7 cellular contexts compared by ENCODE assay signal in genomic region chr2:223835701-223836532, GRCh38. TPM values are rescaled to one million over a fixed set of nuclear protein-coding genes. Genes with fewer than 3 reads are reported as not detected.
DNase-seq lines count a peak whose midpoint lies in the region; ATAC-seq and TF ChIP-seq lines count a peak whose summit lies in the region.

No MANE protein-coding gene starts in this region.

- WGBS in heart left ventricle, 4 donors = 80 to 91% (median 83%) methylated on average over 12 to 15 of the region's 15 CpGs

- H3K4me3 Mint-ChIP-seq in stimulated activated naive CD8-positive, alpha-beta T cell treated with anti-CD3 and anti-CD28 coated beads, Interleukin-15, amount 100 ng/mL, for 72 hours = peak overlapping the region; percentile 90 to 91

- TF ChIP-seq POLR2A in GM18505 (IDR thresholded peaks at IDR 0.05; ENCODE audit: borderline replicate concordance, extremely low read depth, insufficient read depth, insufficient read length) (peak; percentile 66), heart left ventricle (IDR thresholded peaks at IDR 0.05) (no peak)

- peaks cover 12% of the 10 kb centered on the region for H3K27me3 Mint-ChIP-seq in stimulated activated naive CD8-positive, alpha-beta T cell treated with anti-CD3 and anti-CD28 coated beads, Interleukin-15, amount 100 ng/mL, for 72 hours

- ATAC-seq in GM18505 (IDR thresholded peaks at IDR 0.05; ENCODE audit: unreplicated experiment) (peak; percentile 66), GM21526 (IDR thresholded peaks at IDR 0.05; ENCODE audit: low FRiP score, unreplicated experiment) (peak; percentile 75), heart left ventricle (no peak)
- ATAC-seq in stimulated activated naive CD8-positive, alpha-beta T cell treated with anti-CD3 and anti-CD28 coated beads, Interleukin-15, amount 100 ng/mL, for 72 hours = no peak

- H3K9me3 ChIP-seq in heart left ventricle = no peaks in the 10 kb centered on the region

- DNase-seq in HPDE6-E6E7 (ENCODE audit: extremely low spot score) (peak; percentile 42), astrocyte of the hippocampus (ENCODE audit: low read depth, low spot score) (peak; percentile 77), heart left ventricle (no peak), HuH-7.5 (ENCODE audit: low spot score) (no peak)
- DNase-seq in stimulated activated naive CD8-positive, alpha-beta T cell treated with anti-CD3 and anti-CD28 coated beads, Interleukin-15, amount 100 ng/mL, for 72 hours = peak in 1 of 2 donors; percentile 1

- peak overlapping the region in 1 of 2 donors; percentile 27 for H3K27ac Mint-ChIP-seq in stimulated activated naive CD8-positive, alpha-beta T cell treated with anti-CD3 and anti-CD28 coated beads, Interleukin-15, amount 100 ng/mL, for 72 hours

- H3K27me3 ChIP-seq in heart left ventricle = no peaks in the 10 kb centered on the region

- TF ChIP-seq CTCF in heart left ventricle (IDR thresholded peaks at IDR 0.05) = no peak

- H3K4me1 Mint-ChIP-seq in stimulated activated naive CD8-positive, alpha-beta T cell treated with anti-CD3 and anti-CD28 coated beads, Interleukin-15, amount 100 ng/mL, for 72 hours = peaks cover 20% of the 10 kb centered on the region

- H3K4me3 ChIP-seq in heart left ventricle = peak overlapping the region in 1 of 12 donors; percentile 73

- peaks cover 0 to 12% (median 6%) of the 10 kb centered on the region in 12 donors for H3K4me1 ChIP-seq in heart left ventricle

- intact Hi-C loops in heart left ventricle (cut with DNase I) = no loop called here

- no peaks in the 10 kb centered on the region for H3K9me3 Mint-ChIP-seq in stimulated activated naive CD8-positive, alpha-beta T cell treated with anti-CD3 and anti-CD28 coated beads, Interleukin-15, amount 100 ng/mL, for 72 hours

- H3K36me3 ChIP-seq in heart left ventricle = no peaks in the 10 kb centered on the region

- no peak overlapping the region for H3K27ac ChIP-seq in heart left ventricle

RNA-seq across cellular contexts. Expression of gene AP1S3, which starts 1.5 kb away (rescaled TPM):
- total RNA-seq in heart left ventricle = 1 to 10 TPM in 3 of 9 donors, under 1 TPM in 5, not detected in 1; 0.31 to 3.4 (median 0.66) TPM
- polyA plus RNA-seq in heart left ventricle = under 1 TPM; 0.08 to 0.11 TPM

Comparison
In these comparisons a context has a peak if more than half of its experiments do, and no peak if none do; other contexts are left out.
1. ATAC-seq: peak in GM18505 (single experiment) and GM21526 (single experiment); none in stimulated activated naive CD8-positive, alpha-beta T cell treated with anti-CD3 and anti-CD28 coated beads, Interleukin-15, amount 100 ng/mL, for 72 hours (single experiment) and heart left ventricle (0 of 4).
2. DNase-seq: peak in HPDE6-E6E7 (single experiment) and astrocyte of the hippocampus (single experiment); none in heart left ventricle (0 of 5) and HuH-7.5 (single experiment).